Comparison of ENCODE assay signal across 15 cellular contexts in the genomic region with DNA sequence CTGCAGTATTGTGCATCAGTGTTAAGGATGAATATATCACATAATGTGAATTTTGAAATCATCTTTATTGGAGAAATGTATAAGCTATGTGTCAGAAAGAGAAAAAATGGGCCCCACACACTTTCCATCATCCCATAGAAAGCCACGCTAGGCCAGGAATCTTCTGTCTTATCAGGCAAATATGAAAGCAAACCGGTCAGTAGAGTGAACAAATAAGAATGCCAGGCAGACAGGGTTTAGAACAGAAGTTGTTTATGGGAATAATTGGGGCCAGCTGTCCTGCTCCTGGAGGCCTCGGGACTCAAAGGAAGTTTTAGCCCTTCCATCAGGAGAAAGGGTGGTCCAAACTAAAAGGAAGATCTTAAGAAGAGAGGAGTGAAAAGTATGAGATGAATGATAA.
"Had no signal": no experiment of that assay in that cellular context is flagged by ENCODE, and none has a peak within 500 bp of the region (broad histone marks: within the 10 kb centered on the region; RNA-seq: fewer than 3 reads in every experiment).

No MANE protein-coding gene starts in this region.

- H3K27ac Mint-ChIP-seq: activated naive CD8-positive, alpha-beta T cell; activated T-cell treated with anti-CD3 and anti-CD28 coated beads, Interleukin-2, amount 50 U/mL, for 24 hours; natural killer cell treated with Interleukin-12 subunit alpha and Interleukin-12 subunit beta and Interleukin-15 and Interleukin-18, amount 100 ng/mL, for 72 hours had no signal

- H3K4me3 ChIP-seq: ascending aorta, cardiac muscle cell, psoas muscle, right lobe of liver, transverse colon had no signal

- H3K27me3 Mint-ChIP-seq: activated naive CD8-positive, alpha-beta T cell; activated T-cell treated with anti-CD3 and anti-CD28 coated beads, Interleukin-2, amount 50 U/mL, for 24 hours; natural killer cell treated with Interleukin-12 subunit alpha and Interleukin-12 subunit beta and Interleukin-15 and Interleukin-18, amount 100 ng/mL, for 72 hours had no signal

- ATAC-seq: activated CD4-positive, CD25-positive, alpha-beta regulatory T cell treated with anti-CD3 and anti-CD28 coated beads, Interleukin-2, amount 50 U/mL, for 24 hours; natural killer cell treated with Interleukin-12 subunit alpha and Interleukin-12 subunit beta and Interleukin-15 and Interleukin-18, amount 100 ng/mL, for 72 hours; psoas muscle; right lobe of liver had no signal

- H3K4me3 Mint-ChIP-seq: activated naive CD8-positive, alpha-beta T cell; activated T-cell treated with anti-CD3 and anti-CD28 coated beads, Interleukin-2, amount 50 U/mL, for 24 hours; natural killer cell treated with Interleukin-12 subunit alpha and Interleukin-12 subunit beta and Interleukin-15 and Interleukin-18, amount 100 ng/mL, for 72 hours had no signal

- H3K27me3 ChIP-seq: ascending aorta, cardiac muscle cell, right lobe of liver, transverse colon had no signal

- H3K36me3 ChIP-seq: cardiac muscle cell had no signal

- H3K27ac ChIP-seq: ascending aorta, cardiac muscle cell, psoas muscle, right lobe of liver, transverse colon had no signal

- DNase-seq: activated CD4-positive, alpha-beta T cell treated with anti-CD3 and anti-CD28 coated beads, Interleukin-2, amount 50 U/mL, for 4 hours; activated gamma-delta T cell; activated T-cell treated with anti-CD3 and anti-CD28 coated beads, Interleukin-2, amount 50 U/mL, for 24 hours; mammary epithelial cell; occipital lobe; psoas muscle; right lobe of liver; stimulated activated naive CD4-positive, alpha-beta T cell; substantia nigra; transverse colon had no signal

- H3K9me3 Mint-ChIP-seq: activated T-cell treated with anti-CD3 and anti-CD28 coated beads, Interleukin-2, amount 50 U/mL, for 24 hours; natural killer cell treated with Interleukin-12 subunit alpha and Interleukin-12 subunit beta and Interleukin-15 and Interleukin-18, amount 100 ng/mL, for 72 hours had no signal

- H3K4me1 ChIP-seq: ascending aorta, psoas muscle, right lobe of liver, transverse colon had no signal

- H3K9me3 ChIP-seq: ascending aorta, psoas muscle, right lobe of liver, transverse colon had no signal

- H3K36me3 Mint-ChIP-seq: natural killer cell treated with Interleukin-12 subunit alpha and Interleukin-12 subunit beta and Interleukin-15 and Interleukin-18, amount 100 ng/mL, for 72 hours had no signal
